Comparison of ENCODE assay signal across 8 cellular contexts in genomic region chr3:50205719-50206276, GRCh38. TPM values are rescaled to one million over a fixed set of nuclear protein-coding genes. Genes with fewer than 3 reads are reported as not detected.
A peak's percentile ranks its signal among the peaks of the same experiment; 100 is the strongest.
DNase-seq lines count a peak whose midpoint lies in the region; ATAC-seq and TF ChIP-seq lines count a peak whose summit lies in the region.

No MANE protein-coding gene starts in this region.

- no peaks in the 10 kb centered on the region for H4K20me1 ChIP-seq in OCI-LY7 (ENCODE audit: insufficient read depth, low read length)

- H3K4me1 ChIP-seq in left lung (peaks cover 9 to 13% of the 10 kb centered on the region in 2 donors), OCI-LY7 (ENCODE audit: insufficient read depth, low read length, poor library complexity, severe bottlenecking) (no peaks in the 10 kb centered on the region)

- H3K36me3 ChIP-seq in left lung (no peaks in the 10 kb centered on the region), OCI-LY7 (ENCODE audit: insufficient read depth, low read length) (no peaks in the 10 kb centered on the region)

- H2AFZ ChIP-seq in OCI-LY7 (ENCODE audit: low read length), result no peak overlapping the region

- H3K27ac ChIP-seq in left lung, result no peak overlapping the region
- peak overlapping the region; percentile 27 for H3K27ac ChIP-seq in temporal lobe (ENCODE audit: low read depth, low read length)
- H3K27ac ChIP-seq in OCI-LY7 (ENCODE audit: low read depth, low read length, poor library complexity, severe bottlenecking), result no peak overlapping the region

- DNase-seq in activated gamma-delta T cell treated with Interleukin-2 at 50 U/mL for 16 hours (peak; percentile 34), activated gamma-delta T cell (lab: John Stamatoyannopoulos, UW) (no peak), astrocyte of the cerebellum (ENCODE audit: low read depth) (no peak), left lung (peak in 1 of 2 donors; percentile 83), LoVo (ENCODE audit: low spot score) (no peak), OCI-LY7 (ENCODE audit: low spot score) (no peak)
- no peak for DNase-seq in activated CD4-positive, CD25-positive, alpha-beta regulatory T cell (lab: John Stamatoyannopoulos, UW)

- intact Hi-C loops in left lung (cut with DNase I) (no loop called here), OCI-LY7 (cut with micrococcal nuclease; ENCODE audit: unreplicated experiment) (no loop called here)

- H3K9me3 ChIP-seq in left lung, result no peaks in the 10 kb centered on the region
- H3K9me3 ChIP-seq in OCI-LY7 (ENCODE audit: low read length), result no peaks in the 10 kb centered on the region

- peak overlapping the region; percentile 34 for H3K4me3 ChIP-seq in astrocyte of the cerebellum (ENCODE audit: low read depth, low read length)
- peak overlapping the region in 1 of 2 donors; percentile 23 for H3K4me3 ChIP-seq in left lung
- no peak overlapping the region for H3K4me3 ChIP-seq in OCI-LY7 (ENCODE audit: low read depth, low read length, poor library complexity, severe bottlenecking)

- no peak overlapping the region for H3K4me2 ChIP-seq in OCI-LY7 (ENCODE audit: low read length)

- peak; percentile 60 for ATAC-seq in left lung

- peaks cover 28 to 64% of the 10 kb centered on the region in 2 donors for H3K27me3 ChIP-seq in left lung

- no TSS peak for BruUV-seq in OCI-LY7 (replicated peaks; lab: Mats Ljungman, UMichigan)

- CTCF ChIA-PET in OCI-LY7 (lab: Charles Lee; ENCODE audit: unreplicated experiment), result no interaction called here

- in situ Hi-C loops in astrocyte of the cerebellum (cut with HindIII; ENCODE audit: low sequenced_read_pairs), result no loop called here

- POLR2A ChIA-PET in OCI-LY7 (lab: Charles Lee), result no interaction called here

- TF ChIP-seq CTCF in astrocyte of the cerebellum (IDR thresholded peaks at IDR 0.05; ENCODE audit: low read depth, low read length, missing control alignments), result no peak
- TF ChIP-seq CTCF in left lung (IDR thresholded peaks at IDR 0.05), result no peak
- no peak for TF ChIP-seq CTCF in OCI-LY7 (conservative IDR thresholded peaks at IDR 0.05; ENCODE audit: low read length)

- H3K79me2 ChIP-seq in OCI-LY7 (ENCODE audit: insufficient read depth, low read depth, low read length), result no peaks in the 10 kb centered on the region

- no peaks in the 10 kb centered on the region for H3K9me2 ChIP-seq in OCI-LY7 (ENCODE audit: insufficient read depth, low read length)

RNA-seq across cellular contexts. Expression of gene SLC38A3, which starts 0.7 kb away (rescaled TPM):
- total RNA-seq in left lung, result under 1 TPM in 1 of 2 donors, not detected in 1; 0.23 TPM
- total RNA-seq in temporal lobe, result 5.4 TPM
- total RNA-seq in OCI-LY7 (2014; rRNA removed; shearing (Covaris generic)), result not detected in 2 replicates
- not detected in 2 replicates for total RNA-seq in OCI-LY7 (2022)

RNA-seq across cellular contexts. Expression of gene GNAT1, which starts 14.4 kb away (rescaled TPM):
- total RNA-seq in left lung (not detected), temporal lobe (not detected), OCI-LY7 (2022) (not detected in 2 replicates)
- not detected in 2 replicates for total RNA-seq in OCI-LY7 (2014; rRNA removed; shearing (Covaris generic))

RNA-seq across cellular contexts. Expression of gene GNAI2, which starts 30.2 kb away (rescaled TPM):
- total RNA-seq in left lung (100 to 1,000 TPM; 266 to 381 TPM), temporal lobe (83.1 TPM), OCI-LY7 (2022) (256 and 266 TPM in 2 replicates)
- 165 and 190 TPM in 2 replicates for total RNA-seq in OCI-LY7 (2014; rRNA removed; shearing (Covaris generic))

RNA-seq across cellular contexts. Expression of gene SEMA3F, which starts 50.7 kb away (rescaled TPM):
- total RNA-seq in left lung (10 to 100 TPM; 26.0 to 56.2 TPM), temporal lobe (8.9 TPM), OCI-LY7 (2022) (0.18 and 0.84 TPM in 2 replicates)
- 0.28 TPM in 1 of 2 replicates, not detected in the other for total RNA-seq in OCI-LY7 (2014; rRNA removed; shearing (Covaris generic))
